In genomic region chr17:497587-498034, GRCh38 we compare ENCODE assay signal across 22 cellular contexts. TPM values are rescaled to one million over a fixed set of nuclear protein-coding genes. Genes with fewer than 3 reads are reported as not detected.
DNase-seq lines count a peak whose midpoint lies in the region; TF ChIP-seq lines count a peak whose summit lies in the region.
"Had no signal": no experiment of that assay in that cellular context is flagged by ENCODE, and none has a peak within 500 bp of the region (broad histone marks: within the 10 kb centered on the region; RNA-seq: fewer than 3 reads in every experiment).

No MANE protein-coding gene starts in this region.

- intact Hi-C loops in activated T-helper 1 cell treated with anti-CD3 and anti-CD28 coated beads, Interleukin-12 subunit alpha, Interleukin-12 subunit beta, Interleukin-2, Interleukin-4 antibody, amounts not matched to agents 30 ng/mL and 10 ng/mL and 1 ng/mL, durations not matched to agents 14 hours and 24 hours and 36 hours (cut with micrococcal nuclease) = no loop called here

- H3K4me2 ChIP-seq in GM23248 (ENCODE audit: unreplicated experiment) = peak overlapping the region; percentile 40
- no peak overlapping the region for H3K4me2 ChIP-seq in neuronal stem cell (ENCODE audit: insufficient read depth, low read length, poor library complexity, severe bottlenecking)

- H3K9me2 ChIP-seq in GM23248 (ENCODE audit: insufficient read depth) = no peaks in the 10 kb centered on the region

- in situ Hi-C loops in GM23248 (cut with MboI) = no loop called here

- H2BK5ac ChIP-seq in neuronal stem cell (ENCODE audit: low read length) = no peak overlapping the region

- no peaks in the 10 kb centered on the region for H3K9me3 Mint-ChIP-seq in activated CD4-positive, alpha-beta T cell treated with anti-CD3 and anti-CD28 coated beads, Interleukin-2, amount 10 ng/mL, durations not matched to agents 7 days and 5 days
- no peaks in the 10 kb centered on the region for H3K9me3 Mint-ChIP-seq in activated T-helper 1 cell treated with anti-CD3 and anti-CD28 coated beads, Interleukin-12 subunit alpha, Interleukin-12 subunit beta, Interleukin-2, Interleukin-4 antibody, amounts not matched to agents 30 ng/mL and 10 ng/mL and 1 ng/mL, durations not matched to agents 14 hours and 24 hours and 36 hours
- H3K9me3 Mint-ChIP-seq: activated CD4-positive, alpha-beta memory T cell treated with anti-CD3 and anti-CD28 coated beads, Interleukin-2, amount 10 ng/mL, durations not matched to agents 7 days and 5 days had no signal

- H3K36me3 ChIP-seq in GM23248 (ENCODE audit: low read depth) = no peaks in the 10 kb centered on the region
- no peaks in the 10 kb centered on the region for H3K36me3 ChIP-seq in neuronal stem cell (replicated peaks in 1 of 2; ENCODE audit: control insufficient read depth in 2 of 2, insufficient read depth in 2 of 2, low read length in 2 of 2)
- H3K36me3 ChIP-seq: adrenal gland, BE2C, SJSA1, transverse colon, WERI-Rb-1 had no signal

- H3K4me1 ChIP-seq in GM23248 (ENCODE audit: insufficient read depth) = peaks cover 8% of the 10 kb centered on the region
- peaks cover 2% of the 10 kb centered on the region in 2 donors for H3K4me1 ChIP-seq in neuronal stem cell (ENCODE audit: control insufficient read depth in 2 of 2, insufficient read depth in 1 of 2, low read depth in 1 of 2, low read length in 2 of 2)
- H3K4me1 ChIP-seq: adrenal gland, BE2C, SJSA1, transverse colon had no signal

- H3K27me3 Mint-ChIP-seq in activated CD4-positive, alpha-beta T cell treated with anti-CD3 and anti-CD28 coated beads, Interleukin-2, amount 10 ng/mL, durations not matched to agents 7 days and 5 days = no peaks in the 10 kb centered on the region
- H3K27me3 Mint-ChIP-seq in activated T-helper 1 cell treated with anti-CD3 and anti-CD28 coated beads, Interleukin-12 subunit alpha, Interleukin-12 subunit beta, Interleukin-2, Interleukin-4 antibody, amounts not matched to agents 30 ng/mL and 10 ng/mL and 1 ng/mL, durations not matched to agents 14 hours and 24 hours and 36 hours (ENCODE audit: insufficient read depth) = no peaks in the 10 kb centered on the region

- H3K27me3 ChIP-seq in GM23248 (replicated peaks; ENCODE audit: insufficient read depth) (no peaks in the 10 kb centered on the region), neuronal stem cell (ENCODE audit: control insufficient read depth in 3 of 3, insufficient read depth in 3 of 3, low read depth in 1 of 3, low read length in 3 of 3) (peaks cover 0 to 10% (median 0%) of the 10 kb centered on the region in 3 experiments)
- H3K27me3 ChIP-seq: adrenal gland, BE2C, SJSA1 had no signal

- POLR2A ChIA-PET in activated CD4-positive, alpha-beta T cell treated with anti-CD3 and anti-CD28 coated beads, Interleukin-2, amount 10 ng/mL, durations not matched to agents 7 days and 5 days (lab: Charles Lee) = no interaction called here
- POLR2A ChIA-PET in GM10248 (lab: Yijun Ruan, JAX) = no interaction called here

- H3K27ac Mint-ChIP-seq in activated CD4-positive, alpha-beta T cell treated with anti-CD3 and anti-CD28 coated beads, Interleukin-2, amount 10 ng/mL, durations not matched to agents 7 days and 5 days = peak overlapping the region; percentile 60
- peak overlapping the region; percentile 91 for H3K27ac Mint-ChIP-seq in activated T-helper 1 cell treated with anti-CD3 and anti-CD28 coated beads, Interleukin-12 subunit alpha, Interleukin-12 subunit beta, Interleukin-2, Interleukin-4 antibody, amounts not matched to agents 30 ng/mL and 10 ng/mL and 1 ng/mL, durations not matched to agents 14 hours and 24 hours and 36 hours
- H3K27ac Mint-ChIP-seq: activated CD4-positive, alpha-beta memory T cell treated with anti-CD3 and anti-CD28 coated beads, Interleukin-2, amount 10 ng/mL, durations not matched to agents 7 days and 5 days; IgD-negative memory B cell; T-helper 17 cell had no signal

- H3K79me1 ChIP-seq in neuronal stem cell (ENCODE audit: low read depth, low read length) = no peaks in the 10 kb centered on the region

- no peaks in the 10 kb centered on the region for H3K36me3 Mint-ChIP-seq in activated CD4-positive, alpha-beta T cell treated with anti-CD3 and anti-CD28 coated beads, Interleukin-2, amount 10 ng/mL, durations not matched to agents 7 days and 5 days (ENCODE audit: low read depth)
- H3K36me3 Mint-ChIP-seq in activated T-helper 1 cell treated with anti-CD3 and anti-CD28 coated beads, Interleukin-12 subunit alpha, Interleukin-12 subunit beta, Interleukin-2, Interleukin-4 antibody, amounts not matched to agents 30 ng/mL and 10 ng/mL and 1 ng/mL, durations not matched to agents 14 hours and 24 hours and 36 hours (ENCODE audit: low read depth) = no peaks in the 10 kb centered on the region
- H3K36me3 Mint-ChIP-seq: IgD-negative memory B cell had no signal

- H3K4me3 Mint-ChIP-seq in activated CD4-positive, alpha-beta T cell treated with anti-CD3 and anti-CD28 coated beads, Interleukin-2, amount 10 ng/mL, durations not matched to agents 7 days and 5 days = no peak overlapping the region
- peak overlapping the region; percentile 71 for H3K4me3 Mint-ChIP-seq in activated T-helper 1 cell treated with anti-CD3 and anti-CD28 coated beads, Interleukin-12 subunit alpha, Interleukin-12 subunit beta, Interleukin-2, Interleukin-4 antibody, amounts not matched to agents 30 ng/mL and 10 ng/mL and 1 ng/mL, durations not matched to agents 14 hours and 24 hours and 36 hours
- H3K4me3 Mint-ChIP-seq: activated CD4-positive, alpha-beta memory T cell treated with anti-CD3 and anti-CD28 coated beads, Interleukin-2, amount 10 ng/mL, durations not matched to agents 7 days and 5 days; IgD-negative memory B cell; T-helper 17 cell had no signal

- no peak overlapping the region for H2BK12ac ChIP-seq in neuronal stem cell (ENCODE audit: low read length)

- H4K8ac ChIP-seq in neuronal stem cell (ENCODE audit: low read depth, low read length) = no peak overlapping the region

- H2AFZ ChIP-seq in GM23248 (no peak overlapping the region), neuronal stem cell (ENCODE audit: low read length) (no peak overlapping the region)

- no peak for TF ChIP-seq CTCF in GM10248 (IDR thresholded peaks at IDR 0.05; ENCODE audit: control extremely low read depth, extremely low read depth, low read depth, missing control alignments)

- no peak for DNase-seq in activated CD4-positive, alpha-beta T cell treated with anti-CD3 and anti-CD28 coated beads, Interleukin-2, amount 10 ng/mL, durations not matched to agents 7 days and 5 days
- no peak for DNase-seq in activated CD4-positive, alpha-beta T cell treated with anti-CD3 and anti-CD28 coated beads for 48 hours
- DNase-seq in GM23248 = no peak
- no peak for DNase-seq in activated T-helper 1 cell treated with anti-CD3 and anti-CD28 coated beads, Interleukin-12 subunit alpha, Interleukin-12 subunit beta, Interleukin-2, Interleukin-4 antibody, amounts not matched to agents 30 ng/mL and 10 ng/mL and 1 ng/mL, durations not matched to agents 14 hours and 24 hours and 36 hours (ENCODE audit: low spot score)
- no peak for DNase-seq in neuronal stem cell (ENCODE audit: low spot score)
- no peak for DNase-seq in T-helper 9 cell
- DNase-seq in GM10248 (ENCODE audit: extremely low spot score) = no peak
- no peak for DNase-seq in islet precursor cell
- DNase-seq: activated CD4-positive, alpha-beta memory T cell treated with anti-CD3 and anti-CD28 coated beads, Interleukin-2, amount 10 ng/mL, durations not matched to agents 7 days and 5 days; adrenal gland; BE2C; NCI-H1417 treated with DMSO at 0.1 percent for 48 hours; NCI-H2107; NK-92 treated with Interleukin-12 subunit alpha and Interleukin-12 subunit beta, amount 100 ng/mL, for 24 hours; stimulated activated CD4-positive, alpha-beta T cell treated with anti-CD3 and anti-CD28 coated beads, Interleukin-12 subunit alpha, Interleukin-12 subunit beta, amount 100 ng/mL, for 4 hours; T-helper 17 cell; transverse colon; WERI-Rb-1 had no signal

- no peak overlapping the region for H2AK5ac ChIP-seq in neuronal stem cell (ENCODE audit: low read depth, low read length)

- 60 to 68% methylated on average over 6 to 7 of the region's 9 CpGs for WGBS in GM23248 (ENCODE audit: low coverage in 1 of 2, low lambda C conversion rate in 2 of 2, missing lambda C conversion rate in 2 of 2), 2 experiments
- WGBS in neuronal stem cell (ENCODE audit: extremely low coverage in 2 of 2, insufficient read length in 2 of 2, insufficient replicate concordance in 1 of 2), 2 donors = no CpG with 5 or more reads among the region's 9 CpGs

- H4K20me1 ChIP-seq in GM23248 (ENCODE audit: insufficient read depth) = no peaks in the 10 kb centered on the region

- H2BK15ac ChIP-seq in neuronal stem cell (ENCODE audit: low read length) = peak overlapping the region; percentile 34

- peak overlapping the region; percentile 58 for H3K18ac ChIP-seq in neuronal stem cell (ENCODE audit: low read length)

- no peaks in the 10 kb centered on the region for H3K79me2 ChIP-seq in GM23248 (ENCODE audit: insufficient read depth)

- no peak overlapping the region for H4K91ac ChIP-seq in neuronal stem cell (ENCODE audit: low read depth, low read length, poor library complexity)

- no peak overlapping the region for H3K27ac ChIP-seq in GM23248
- no peak overlapping the region for H3K27ac ChIP-seq in neuronal stem cell (replicated peaks; ENCODE audit: low read length)
- H3K27ac ChIP-seq: adrenal gland, coronary artery, SJSA1, transverse colon, WERI-Rb-1 had no signal

- H3K4me3 ChIP-seq in GM23248 (peak overlapping the region; percentile 38; the same call in 1 of the 2 replicates), neuronal stem cell (ENCODE audit: low read length in 2 of 2) (no peak overlapping the region)
- H3K4me3 ChIP-seq: adrenal gland, coronary artery, lung, SJSA1, transverse colon had no signal

- H3F3A ChIP-seq in GM23248 (ENCODE audit: insufficient read depth) = no peaks in the 10 kb centered on the region

- H3K9me3 ChIP-seq in GM23248 (ENCODE audit: low read depth) (no peaks in the 10 kb centered on the region), neuronal stem cell (replicated peaks in 1 of 2; ENCODE audit: control insufficient read depth in 2 of 2, insufficient read depth in 1 of 2, low read depth in 1 of 2, low read length in 2 of 2) (no peaks in the 10 kb centered on the region)
- H3K9me3 ChIP-seq: adrenal gland, BE2C, SJSA1, transverse colon had no signal

- peaks cover 48% of the 10 kb centered on the region for H3K4me1 Mint-ChIP-seq in activated CD4-positive, alpha-beta T cell treated with anti-CD3 and anti-CD28 coated beads, Interleukin-2, amount 10 ng/mL, durations not matched to agents 7 days and 5 days
- peaks cover 53% of the 10 kb centered on the region for H3K4me1 Mint-ChIP-seq in activated T-helper 1 cell treated with anti-CD3 and anti-CD28 coated beads, Interleukin-12 subunit alpha, Interleukin-12 subunit beta, Interleukin-2, Interleukin-4 antibody, amounts not matched to agents 30 ng/mL and 10 ng/mL and 1 ng/mL, durations not matched to agents 14 hours and 24 hours and 36 hours (ENCODE audit: low read depth)

- H3K14ac ChIP-seq in neuronal stem cell (ENCODE audit: low read length) = no peak overlapping the region

- no peak overlapping the region for H3K4ac ChIP-seq in neuronal stem cell (ENCODE audit: low read length)

- peak overlapping the region; percentile 36 for H3K23ac ChIP-seq in neuronal stem cell (ENCODE audit: low read depth, low read length, poor library complexity)

- no peak overlapping the region for H3K9ac ChIP-seq in GM23248
- no peak overlapping the region for H3K9ac ChIP-seq in neuronal stem cell (ENCODE audit: low read depth, low read length, poor library complexity)

- CTCF ChIA-PET in activated CD4-positive, alpha-beta T cell treated with anti-CD3 and anti-CD28 coated beads, Interleukin-2, amount 10 ng/mL, durations not matched to agents 7 days and 5 days (lab: Charles Lee) = no interaction called here
- CTCF ChIA-PET in GM10248 (lab: Yijun Ruan, JAX) = interaction anchor here (1.4 kb wide), 1 partner anchor 86 kb away, joined by 7 read pairs; no protein-coding TSS in a partner anchor

- H2BK120ac ChIP-seq in neuronal stem cell (ENCODE audit: low read depth, low read length) = no peak overlapping the region

RNA-seq across cellular contexts. Expression of gene RFLNB, which starts 51.9 kb away (rescaled TPM):
- total RNA-seq in activated CD4-positive, alpha-beta T cell treated with anti-CD3 and anti-CD28 coated beads, Interleukin-2, amount 10 ng/mL, durations not matched to agents 7 days and 5 days = 100 to 1,000 TPM in 1 of 2 experiments, 10 to 100 TPM in 1; 93.4 to 101 TPM
- 73.1 and 78.9 TPM in 2 replicates for total RNA-seq in GM23248 (2014; rRNA removed; shearing (Covaris generic))
- 45.7 and 47.6 TPM in 2 replicates for polyA plus RNA-seq in GM23248 (2016; fragmentation: Nextera tagmentation; extraction: Ambion mirVana)
- 111 and 112 TPM in 2 replicates for total RNA-seq in activated T-helper 1 cell treated with anti-CD3 and anti-CD28 coated beads, Interleukin-12 subunit alpha, Interleukin-12 subunit beta, Interleukin-2, Interleukin-4 antibody, amounts not matched to agents 30 ng/mL and 10 ng/mL and 1 ng/mL, durations not matched to agents 14 hours and 24 hours and 36 hours
- polyA plus RNA-seq in neuronal stem cell (2013, experiment 1 of 2) = 16.8 TPM
- 18.1 TPM for polyA plus RNA-seq in neuronal stem cell (2013, experiment 2 of 2)
